ENCODE assay signal across 8 cellular contexts in genomic region chr20:3768342-3769130, GRCh38. TPM values are rescaled to one million over a fixed set of nuclear protein-coding genes. Genes with fewer than 3 reads are reported as not detected.
DNase-seq lines count a peak whose midpoint lies in the region; ATAC-seq and TF ChIP-seq lines count a peak whose summit lies in the region.

No MANE protein-coding gene starts in this region.

- peak; percentile 66 for TF ChIP-seq CTCF in LNCaP clone FGC (IDR thresholded peaks at IDR 0.05; ENCODE audit: control insufficient read depth, extremely low read depth, insufficient read depth)
- TF ChIP-seq CTCF in gastroesophageal sphincter (IDR thresholded peaks at IDR 0.05), result peak in 3 of 4 experiments; percentile 54 to 67 (median 59)
- peak; percentile 33 for TF ChIP-seq CTCF in osteoblast (IDR thresholded peaks at IDR 0.05; ENCODE audit: extremely low read depth, low read depth, low read length)
- peak in 2 of 3 experiments; percentile 31 to 34 for TF ChIP-seq CTCF in testis (IDR thresholded peaks at IDR 0.05)

- no peak for TF ChIP-seq POLR2A in gastroesophageal sphincter (IDR thresholded peaks at IDR 0.05)
- TF ChIP-seq POLR2A in testis (IDR thresholded peaks at IDR 0.05), result no peak

- TF ChIP-seq EP300 in gastroesophageal sphincter (IDR thresholded peaks at IDR 0.05), result no peak

- no peaks in the 10 kb centered on the region for H3K9me3 ChIP-seq in SJSA1 (replicated peaks)
- H3K9me3 ChIP-seq in gastroesophageal sphincter, result no peaks in the 10 kb centered on the region
- H3K9me3 ChIP-seq in osteoblast (ENCODE audit: low read depth, low read length), result no peaks in the 10 kb centered on the region
- no peaks in the 10 kb centered on the region for H3K9me3 ChIP-seq in testis

- DNase-seq in DMS53 (lab: John Stamatoyannopoulos, UW) (peak; percentile 89), LNCaP clone FGC (ENCODE audit: low read depth) (peak; percentile 50), SJSA1 (ENCODE audit: low read depth in 1 of 2, low spot score in 2 of 2) (peak; percentile 78 to 88), osteoblast (ENCODE audit: insufficient read length, low spot score, missing footprints) (peak; percentile 94), testis (peak; percentile 84)
- peak; percentile 86 for DNase-seq in activated naive CD4-positive, alpha-beta T cell treated with Interleukin-2 at 50 U/mL for 16 hours

- peaks cover 23% of the 10 kb centered on the region for H3K79me2 ChIP-seq in osteoblast (ENCODE audit: insufficient read depth, low read length)

- H3K36me3 ChIP-seq in SJSA1, result no peaks in the 10 kb centered on the region
- H3K36me3 ChIP-seq in gastroesophageal sphincter, result no peaks in the 10 kb centered on the region
- H3K36me3 ChIP-seq in osteoblast (ENCODE audit: insufficient read depth, low read length), result no peaks in the 10 kb centered on the region
- no peaks in the 10 kb centered on the region for H3K36me3 ChIP-seq in testis (ENCODE audit: low read depth, missing control alignments)

- no peaks in the 10 kb centered on the region for H3K27me3 ChIP-seq in SJSA1 (replicated peaks)
- no peaks in the 10 kb centered on the region for H3K27me3 ChIP-seq in gastroesophageal sphincter
- H3K27me3 ChIP-seq in osteoblast (ENCODE audit: insufficient read depth, low read length), result no peaks in the 10 kb centered on the region
- no peaks in the 10 kb centered on the region for H3K27me3 ChIP-seq in testis

- ATAC-seq in GM21723 (IDR thresholded peaks at IDR 0.05; ENCODE audit: unreplicated experiment), result peak; percentile 45
- peak; percentile 47 for ATAC-seq in gastroesophageal sphincter

- H3K27ac ChIP-seq in SJSA1 (peak overlapping the region; percentile 69), gastroesophageal sphincter (peak overlapping the region; percentile 86 to 96 (median 92)), osteoblast (ENCODE audit: low read depth, low read length) (peak overlapping the region; percentile 83), testis (peak overlapping the region; percentile 87 to 91)

- 4 to 5% methylated on average over 6 to 8 of the region's 51 CpGs for WGBS in gastroesophageal sphincter (ENCODE audit: low coverage in 1 of 2), 2 donors
- 4 to 5% methylated on average over 16 to 35 of the region's 51 CpGs for WGBS in testis, 2 donors

- intact Hi-C loops in testis (cut with DNase I; ENCODE audit: low total_unique reads), result no loop called here

- H3K4me1 ChIP-seq in SJSA1 (replicated peaks) (peaks cover 31% of the 10 kb centered on the region), gastroesophageal sphincter (peaks cover 2 to 61% (median 25%) of the 10 kb centered on the region in 3 donors), osteoblast (ENCODE audit: insufficient read depth, low read length) (peaks cover 34% of the 10 kb centered on the region), testis (peaks cover 8% of the 10 kb centered on the region)

- H2AFZ ChIP-seq in osteoblast (ENCODE audit: low read length), result peak overlapping the region; percentile 94

- H3K4me2 ChIP-seq in osteoblast (ENCODE audit: insufficient read depth, low read length), result peak overlapping the region; percentile 95

- no peaks in the 10 kb centered on the region for H4K20me1 ChIP-seq in osteoblast (ENCODE audit: insufficient read depth, low read length)

- peak overlapping the region; percentile 82 for H3K4me3 ChIP-seq in LNCaP clone FGC (ENCODE audit: low read depth, low read length)
- H3K4me3 ChIP-seq in SJSA1, result peak overlapping the region; percentile 49
- H3K4me3 ChIP-seq in gastroesophageal sphincter, result peak overlapping the region; percentile 53 to 76
- H3K4me3 ChIP-seq in osteoblast (ENCODE audit: insufficient read depth, low read length), result peak overlapping the region; percentile 88
- peak overlapping the region; percentile 63 to 73 for H3K4me3 ChIP-seq in testis

RNA-seq across cellular contexts. Expression of gene ADISSP, which starts 1.0 kb away (rescaled TPM):
- 31.9 and 40.0 TPM in 2 replicates for total RNA-seq in SJSA1 (2014; rRNA removed; shearing (Covaris generic))
- total RNA-seq in gastroesophageal sphincter, result 10 to 100 TPM; 36.1 to 74.7 (median 59.3) TPM
- 15.3 and 18.5 TPM in 2 replicates for total RNA-seq in osteoblast
- total RNA-seq in testis, result 10 to 100 TPM; 17.6 to 19.7 TPM
- polyA plus RNA-seq in testis (ENCODE audit: insufficient read depth, low read depth, low replicate concordance), result 36.5 TPM

RNA-seq across cellular contexts. Expression of gene SPEF1, which starts 12.7 kb away (rescaled TPM):
- not detected in 2 replicates for total RNA-seq in SJSA1 (2014; rRNA removed; shearing (Covaris generic))
- total RNA-seq in gastroesophageal sphincter, result not detected
- total RNA-seq in osteoblast, result under 0.01 TPM in 1 of 2 replicates, not detected in the other
- 10 to 100 TPM in 1 of 2 donors, 1 to 10 TPM in 1; 9.8 to 12.1 TPM for total RNA-seq in testis
- 28.8 TPM for polyA plus RNA-seq in testis (ENCODE audit: insufficient read depth, low read depth, low replicate concordance)

RNA-seq across cellular contexts. Expression of gene CENPB, which starts 18.0 kb away (rescaled TPM):
- 144 and 158 TPM in 2 replicates for total RNA-seq in SJSA1 (2014; rRNA removed; shearing (Covaris generic))
- 100 to 1,000 TPM; 134 to 200 (median 139) TPM for total RNA-seq in gastroesophageal sphincter
- 95.5 and 101 TPM in 2 replicates for total RNA-seq in osteoblast
- 10 to 100 TPM; 32.2 to 44.1 TPM for total RNA-seq in testis
- 24.8 TPM for polyA plus RNA-seq in testis (ENCODE audit: insufficient read depth, low read depth, low replicate concordance)

RNA-seq across cellular contexts. Expression of gene CDC25B, which starts 27.6 kb away (rescaled TPM):
- total RNA-seq in SJSA1 (2014; rRNA removed; shearing (Covaris generic)), result 74.6 and 76.0 TPM in 2 replicates
- 10 to 100 TPM; 14.5 to 39.7 (median 38.4) TPM for total RNA-seq in gastroesophageal sphincter
- total RNA-seq in osteoblast, result 20.6 and 23.5 TPM in 2 replicates
- 10 to 100 TPM; 25.4 to 45.6 TPM for total RNA-seq in testis
- polyA plus RNA-seq in testis (ENCODE audit: insufficient read depth, low read depth, low replicate concordance), result 14.4 TPM

RNA-seq across cellular contexts. Expression of gene HSPA12B, which starts 36.1 kb away (rescaled TPM):
- not detected in 2 replicates for total RNA-seq in SJSA1 (2014; rRNA removed; shearing (Covaris generic))
- total RNA-seq in gastroesophageal sphincter (10 to 100 TPM in 2 of 4 donors, 1 to 10 TPM in 2; 9.6 to 19.3 (median 14.4) TPM), osteoblast (not detected in 2 replicates), testis (10 to 100 TPM; 10.7 to 11.1 TPM)
- 8.0 TPM for polyA plus RNA-seq in testis (ENCODE audit: insufficient read depth, low read depth, low replicate concordance)

Comparison
In these comparisons a context has a peak if more than half of its experiments do, and no peak if none do; other contexts are left out.
1. Peak in every context shown above with its lines: DNase-seq, ATAC-seq, H3K4me3 ChIP-seq and H3K27ac ChIP-seq.
2. RNA of gene SPEF1, which starts 12.7 kb away (total RNA-seq): 9.8 to 12.1 TPM in testis; not detected in SJSA1, not detected in gastroesophageal sphincter and under 0.01 TPM in osteoblast; every median in the first group is over 10 times any median in the second.